13 cellular contexts compared by ENCODE assay signal in genomic region chr12:106126441-106127288, GRCh38. TPM values are rescaled to one million over a fixed set of nuclear protein-coding genes. Genes with fewer than 3 reads are reported as not detected.
A peak's percentile ranks its signal among the peaks of the same experiment; 100 is the strongest.
DNase-seq lines count a peak whose midpoint lies in the region; ATAC-seq and TF ChIP-seq lines count a peak whose summit lies in the region.
"Had no signal": no experiment of that assay in that cellular context is flagged by ENCODE, and none has a peak within 500 bp of the region (broad histone marks: within the 10 kb centered on the region; RNA-seq: fewer than 3 reads in every experiment).

No MANE protein-coding gene starts in this region.

- no peak for TF ChIP-seq POLR2A in esophagus squamous epithelium (IDR thresholded peaks at IDR 0.05)

- H3K27ac ChIP-seq in SJSA1 (peak overlapping the region; percentile 86), esophagus squamous epithelium (peak overlapping the region in 3 of 4 donors; percentile 29 to 77 (median 71))

- CTCF ChIA-PET in activated CD4-positive, alpha-beta memory T cell treated with anti-CD3 and anti-CD28 coated beads for 36 hours (lab: Charles Lee): interaction anchor here (1.2 to 2.5 kb wide), 2 partner anchors 9 to 706 kb away, joined by 3 to 17 read pairs; no protein-coding TSS in a partner anchor

- no peaks in the 10 kb centered on the region for H3K27me3 ChIP-seq in SJSA1 (replicated peaks)
- H3K27me3 ChIP-seq in esophagus squamous epithelium: peaks cover 0 to 22% (median 0%) of the 10 kb centered on the region in 4 donors

- peaks cover 69% of the 10 kb centered on the region for H3K4me1 ChIP-seq in SJSA1 (replicated peaks)
- peaks cover 0 to 69% (median 18%) of the 10 kb centered on the region in 3 donors for H3K4me1 ChIP-seq in esophagus squamous epithelium

- no peaks in the 10 kb centered on the region for H3K36me3 Mint-ChIP-seq in activated CD4-positive, alpha-beta memory T cell treated with anti-CD3 and anti-CD28 coated beads for 36 hours
- H3K36me3 Mint-ChIP-seq: CD8-positive, alpha-beta T cell had no signal

- intact Hi-C loops in esophagus squamous epithelium (cut with DNase I): no loop called here
- intact Hi-C loops in activated CD4-positive, alpha-beta memory T cell treated with anti-CD3 and anti-CD28 coated beads for 36 hours (cut with micrococcal nuclease): no loop called here

- H3K4me3 ChIP-seq in SJSA1 (no peak overlapping the region), esophagus squamous epithelium (no peak overlapping the region)

- H3K27ac Mint-ChIP-seq in activated CD4-positive, alpha-beta memory T cell treated with anti-CD3 and anti-CD28 coated beads for 36 hours: no peak overlapping the region
- H3K27ac Mint-ChIP-seq: activated naive CD4-positive, alpha-beta T cell treated with anti-CD3 and anti-CD28 coated beads for 36 hours; CD8-positive, alpha-beta T cell had no signal

- ATAC-seq in omental fat pad (ENCODE audit: low FRiP score): peak; percentile 40
- ATAC-seq: CD8-positive, alpha-beta T cell; esophagus mucosa had no signal

- WGBS in esophagus squamous epithelium, 2 donors: 75 to 100% methylated on average over 1 of the region's 1 CpG

- TF ChIP-seq CTCF in esophagus squamous epithelium (IDR thresholded peaks at IDR 0.05) (no peak), omental fat pad (IDR thresholded peaks at IDR 0.05) (no peak)

- no peak overlapping the region for H3K4me3 Mint-ChIP-seq in activated CD4-positive, alpha-beta memory T cell treated with anti-CD3 and anti-CD28 coated beads for 36 hours
- H3K4me3 Mint-ChIP-seq: activated naive CD4-positive, alpha-beta T cell treated with anti-CD3 and anti-CD28 coated beads for 36 hours; CD8-positive, alpha-beta T cell had no signal

- no peaks in the 10 kb centered on the region for H3K4me1 Mint-ChIP-seq in activated CD4-positive, alpha-beta memory T cell treated with anti-CD3 and anti-CD28 coated beads for 36 hours (ENCODE audit: low read depth)

- H3K9me3 ChIP-seq in SJSA1 (replicated peaks): no peaks in the 10 kb centered on the region
- no peaks in the 10 kb centered on the region for H3K9me3 ChIP-seq in esophagus squamous epithelium

- H3K9me3 Mint-ChIP-seq in activated CD4-positive, alpha-beta memory T cell treated with anti-CD3 and anti-CD28 coated beads for 36 hours: no peaks in the 10 kb centered on the region
- H3K9me3 Mint-ChIP-seq: activated naive CD4-positive, alpha-beta T cell treated with anti-CD3 and anti-CD28 coated beads for 36 hours; CD8-positive, alpha-beta T cell had no signal

- peaks cover 7% of the 10 kb centered on the region for H3K27me3 Mint-ChIP-seq in activated CD4-positive, alpha-beta memory T cell treated with anti-CD3 and anti-CD28 coated beads for 36 hours

- POLR2A ChIA-PET in activated CD4-positive, alpha-beta memory T cell treated with anti-CD3 and anti-CD28 coated beads for 36 hours (lab: Charles Lee): no interaction called here

- H3K36me3 ChIP-seq in SJSA1: peaks cover 3% of the 10 kb centered on the region; the same call in 1 of the 2 replicates
- H3K36me3 ChIP-seq in esophagus squamous epithelium: no peaks in the 10 kb centered on the region

- DNase-seq in DMS53 treated with DMSO at 0.1 percent for 48 hours (lab: John Stamatoyannopoulos, UW; ENCODE audit: unreplicated experiment): peak; percentile 75
- DNase-seq in SJSA1 (ENCODE audit: low read depth in 1 of 2, low spot score in 2 of 2): peak; percentile 87 to 97
- DNase-seq in esophagus squamous epithelium (lab: John Stamatoyannopoulos, UW): no peak
- no peak for DNase-seq in omental fat pad (ENCODE audit: low spot score)
- no peak for DNase-seq in activated CD4-positive, alpha-beta memory T cell treated with anti-CD3 and anti-CD28 coated beads for 36 hours
- DNase-seq in NCI-H1436 (lab: John Stamatoyannopoulos, UW): no peak
- no peak for DNase-seq in iPS-NIHi11 (ENCODE audit: low spot score)
- DNase-seq in NOMO-1 treated with dmso at 0.1 percent for 144 hours (lab: John Stamatoyannopoulos, UW; ENCODE audit: unreplicated experiment): no peak
- DNase-seq: activated naive CD4-positive, alpha-beta T cell treated with anti-CD3 and anti-CD28 coated beads for 36 hours; CD8-positive, alpha-beta T cell; NCI-H1092; stimulated activated CD4-positive, alpha-beta T cell treated with anti-CD3 and anti-CD28 coated beads, Interleukin-1b, Interleukin-23, amount 100 ng/mL, for 48 hours had no signal

RNA-seq across cellular contexts. Expression of gene NUAK1, which starts 12.1 kb away (rescaled TPM):
- 48.9 and 60.6 TPM in 2 replicates for total RNA-seq in SJSA1 (2014; rRNA removed; shearing (Covaris generic))
- total RNA-seq in esophagus squamous epithelium (1 to 10 TPM; 1.1 to 5.1 (median 2.3) TPM), omental fat pad (10 to 100 TPM in 3 of 4 donors, 1 to 10 TPM in 1; 6.8 to 47.3 (median 21.0) TPM)
- total RNA-seq in activated CD4-positive, alpha-beta memory T cell treated with anti-CD3 and anti-CD28 coated beads for 36 hours: under 1 TPM in 1 of 2 experiments, not detected in 1; 0.05 TPM
- total RNA-seq: activated naive CD4-positive, alpha-beta T cell treated with anti-CD3 and anti-CD28 coated beads for 36 hours had no signal

Comparison
In these comparisons a context has a peak if more than half of its experiments do, and no peak if none do; other contexts are left out.
1. DNase-seq: peak in DMS53 treated with DMSO at 0.1 percent for 48 hours (single experiment) and SJSA1 (2 of 2); none in esophagus squamous epithelium (single experiment), omental fat pad (single experiment), activated CD4-positive, alpha-beta memory T cell treated with anti-CD3 and anti-CD28 coated beads for 36 hours (single experiment), NCI-H1436 (single experiment), iPS-NIHi11 (single experiment) and NOMO-1 treated with dmso at 0.1 percent for 144 hours (single experiment).